Comparison of ENCODE assay signal across 13 cellular contexts in genomic region chr1:46675549-46676314, GRCh38. TPM values are rescaled to one million over a fixed set of nuclear protein-coding genes. Genes with fewer than 3 reads are reported as not detected.
A peak's percentile ranks its signal among the peaks of the same experiment; 100 is the strongest.
DNase-seq lines count a peak whose midpoint lies in the region; ATAC-seq, FAIRE-seq and TF ChIP-seq lines count a peak whose summit lies in the region.
"Had no signal": no experiment of that assay in that cellular context is flagged by ENCODE, and none has a peak within 500 bp of the region (broad histone marks: within the 10 kb centered on the region; RNA-seq: fewer than 3 reads in every experiment).

No MANE protein-coding gene starts in this region.

- DNase-seq in CD4-positive, CD25-positive, alpha-beta regulatory T cell, result peak in 2 of 3 donors; percentile 14 to 76
- DNase-seq in GM19238 (ENCODE audit: insufficient read length, low spot score), result peak; percentile 26
- DNase-seq in astrocyte (ENCODE audit: low read depth), result no peak
- DNase-seq in 8988T, result no peak
- no peak for DNase-seq in NCI-H1105 (lab: John Stamatoyannopoulos, UW)
- no peak for DNase-seq in MV-4-11 (lab: John Stamatoyannopoulos, UW)
- DNase-seq in DMS153 treated with DMSO at 0.1 percent for 48 hours (lab: John Stamatoyannopoulos, UW; ENCODE audit: unreplicated experiment), result no peak
- DNase-seq: aorta, NCI-H1694 treated with DMSO at 0.1 percent for 48 hours had no signal

- peak overlapping the region; percentile 91 to 95 (median 92) for H3K27ac Mint-ChIP-seq in CD4-positive, CD25-positive, alpha-beta regulatory T cell
- peak overlapping the region; percentile 58 for H3K27ac Mint-ChIP-seq in astrocyte (ENCODE audit: unreplicated experiment)

- H3K27me3 Mint-ChIP-seq in CD4-positive, CD25-positive, alpha-beta regulatory T cell, result no peaks in the 10 kb centered on the region
- H3K27me3 Mint-ChIP-seq in astrocyte (ENCODE audit: low read depth, unreplicated experiment), result no peaks in the 10 kb centered on the region

- H3K4me3 Mint-ChIP-seq in CD4-positive, CD25-positive, alpha-beta regulatory T cell, result peak overlapping the region; percentile 2 to 62 (median 44)
- H3K4me3 Mint-ChIP-seq in astrocyte (ENCODE audit: unreplicated experiment), result no peak overlapping the region

- ATAC-seq in CD4-positive, CD25-positive, alpha-beta regulatory T cell (ENCODE audit: low read depth in 2 of 2), result peak; percentile 73 to 75
- ATAC-seq in HG03108 (IDR thresholded peaks at IDR 0.05; ENCODE audit: unreplicated experiment), result peak; percentile 64
- ATAC-seq: gastroesophageal sphincter had no signal

- H3K36me3 Mint-ChIP-seq in CD4-positive, CD25-positive, alpha-beta regulatory T cell, result peaks cover 31% of the 10 kb centered on the region
- H3K36me3 Mint-ChIP-seq in astrocyte (ENCODE audit: low read depth, unreplicated experiment), result peaks cover 18% of the 10 kb centered on the region

- H2AFZ ChIP-seq in astrocyte (ENCODE audit: low read depth, low read length), result no peak overlapping the region

- H3K4me1 Mint-ChIP-seq in CD4-positive, CD25-positive, alpha-beta regulatory T cell, result peaks cover 0 to 28% (median 24%) of the 10 kb centered on the region in 4 donors
- peaks cover 22% of the 10 kb centered on the region for H3K4me1 Mint-ChIP-seq in astrocyte (ENCODE audit: low read depth, unreplicated experiment)

- peak overlapping the region; percentile 75 for H3K4me3 ChIP-seq in CD4-positive, CD25-positive, alpha-beta regulatory T cell (ENCODE audit: low read depth, low read length)
- H3K4me3 ChIP-seq in astrocyte (ENCODE audit: insufficient read depth, low read depth, low read length), result no peak overlapping the region
- H3K4me3 ChIP-seq: BLaER1 treated with 17β-estradiol and CSF1 and Interleukin-3, amounts not matched to agents 10 nM and 100 nM; gastroesophageal sphincter had no signal

- no peaks in the 10 kb centered on the region for H3K9me3 Mint-ChIP-seq in CD4-positive, CD25-positive, alpha-beta regulatory T cell
- no peaks in the 10 kb centered on the region for H3K9me3 Mint-ChIP-seq in astrocyte (ENCODE audit: unreplicated experiment)

- no peak overlapping the region for H3K4me2 ChIP-seq in astrocyte (ENCODE audit: low read length)
- H3K4me2 ChIP-seq: BLaER1 treated with 17β-estradiol and CSF1 and Interleukin-3, amounts not matched to agents 10 nM and 100 nM had no signal

- TF ChIP-seq CTCF in astrocyte (IDR thresholded peaks at IDR 0.05; ENCODE audit: insufficient read depth, low read depth, low read length), result no peak

- H3K79me2 ChIP-seq in astrocyte (ENCODE audit: insufficient read depth, low read length), result no peaks in the 10 kb centered on the region

- H3K4me1 ChIP-seq in CD4-positive, CD25-positive, alpha-beta regulatory T cell (ENCODE audit: control insufficient read depth, insufficient read depth, low read length, poor library complexity, severe bottlenecking), result peaks cover 12% of the 10 kb centered on the region
- H3K4me1 ChIP-seq in astrocyte (ENCODE audit: insufficient read depth, low read length), result peaks cover 3% of the 10 kb centered on the region
- H3K4me1 ChIP-seq: BLaER1 treated with 17β-estradiol and CSF1 and Interleukin-3, amounts not matched to agents 10 nM and 100 nM; gastroesophageal sphincter had no signal

- H3K27ac ChIP-seq in CD4-positive, CD25-positive, alpha-beta regulatory T cell (ENCODE audit: insufficient read depth, low read length, poor library complexity, severe bottlenecking), result peak overlapping the region; percentile 78
- H3K27ac ChIP-seq in astrocyte (ENCODE audit: low read depth, low read length), result no peak overlapping the region
- H3K27ac ChIP-seq: BLaER1 treated with 17β-estradiol and CSF1 and Interleukin-3, amounts not matched to agents 10 nM and 100 nM; gastroesophageal sphincter had no signal

- no peak overlapping the region for H3K9ac ChIP-seq in astrocyte (ENCODE audit: low read length)
- H3K9ac ChIP-seq: BLaER1 treated with 17β-estradiol and CSF1 and Interleukin-3, amounts not matched to agents 10 nM and 100 nM had no signal

- H3K27me3 ChIP-seq in CD4-positive, CD25-positive, alpha-beta regulatory T cell (ENCODE audit: control insufficient read depth, insufficient read depth, low read length), result no peaks in the 10 kb centered on the region
- no peaks in the 10 kb centered on the region for H3K27me3 ChIP-seq in astrocyte (ENCODE audit: insufficient read depth, low read length)
- H3K27me3 ChIP-seq: BLaER1 treated with 17β-estradiol and CSF1 and Interleukin-3, amounts not matched to agents 10 nM and 100 nM; gastroesophageal sphincter had no signal

- no peaks in the 10 kb centered on the region for H3K9me3 ChIP-seq in CD4-positive, CD25-positive, alpha-beta regulatory T cell (ENCODE audit: control insufficient read depth in 2 of 2, low read length in 2 of 2)
- no peaks in the 10 kb centered on the region for H3K9me3 ChIP-seq in astrocyte (ENCODE audit: insufficient read depth, low read depth, low read length)
- H3K9me3 ChIP-seq: BLaER1 treated with 17β-estradiol and CSF1 and Interleukin-3, amounts not matched to agents 10 nM and 100 nM; gastroesophageal sphincter had no signal

- no peak for FAIRE-seq in astrocyte (lab: Jason Lieb, UNC)
- FAIRE-seq: H54 had no signal

- no peaks in the 10 kb centered on the region for H4K20me1 ChIP-seq in astrocyte (ENCODE audit: insufficient read depth, low read length)

- peaks cover 35% of the 10 kb centered on the region for H3K36me3 ChIP-seq in CD4-positive, CD25-positive, alpha-beta regulatory T cell (ENCODE audit: control insufficient read depth, insufficient read depth, low read length)
- peaks cover 6% of the 10 kb centered on the region for H3K36me3 ChIP-seq in astrocyte (ENCODE audit: insufficient read depth, low read length)

RNA-seq across cellular contexts. Expression of gene TEX38, which starts 4.1 kb away (rescaled TPM):
- total RNA-seq in CD4-positive, CD25-positive, alpha-beta regulatory T cell, result not detected
- not detected for polyA plus RNA-seq in CD4-positive, CD25-positive, alpha-beta regulatory T cell
- not detected in 2 replicates for total RNA-seq in astrocyte
- total RNA-seq: aorta had no signal
- polyA plus RNA-seq: aorta had no signal

RNA-seq across cellular contexts. Expression of gene ATPAF1, which starts 7.6 kb away (rescaled TPM):
- total RNA-seq in CD4-positive, CD25-positive, alpha-beta regulatory T cell, result 22.5 TPM
- polyA plus RNA-seq in CD4-positive, CD25-positive, alpha-beta regulatory T cell, result 10 to 100 TPM; 74.7 to 89.3 (median 80.8) TPM
- 19.3 and 20.2 TPM in 2 replicates for total RNA-seq in astrocyte

RNA-seq across cellular contexts. Expression of gene EFCAB14, which starts 43.2 kb away (rescaled TPM):
- total RNA-seq in CD4-positive, CD25-positive, alpha-beta regulatory T cell, result 83.3 TPM
- 10 to 100 TPM; 81.2 to 88.9 (median 85.3) TPM for polyA plus RNA-seq in CD4-positive, CD25-positive, alpha-beta regulatory T cell
- 47.3 and 50.7 TPM in 2 replicates for total RNA-seq in astrocyte

RNA-seq across cellular contexts. Expression of gene MOB3C, which starts 59.1 kb away (rescaled TPM):
- 13.6 TPM for total RNA-seq in CD4-positive, CD25-positive, alpha-beta regulatory T cell
- polyA plus RNA-seq in CD4-positive, CD25-positive, alpha-beta regulatory T cell, result 10 to 100 TPM in 2 of 4 donors, 1 to 10 TPM in 2; 6.4 to 16.0 (median 10.0) TPM
- total RNA-seq in astrocyte, result 4.8 and 5.5 TPM in 2 replicates

Comparison
In these comparisons a context has a peak if more than half of its experiments do, and no peak if none do; other contexts are left out.
1. DNase-seq: peak in CD4-positive, CD25-positive, alpha-beta regulatory T cell (2 of 3) and GM19238 (single experiment); none in astrocyte (single experiment), 8988T (single experiment), NCI-H1105 (single experiment), MV-4-11 (single experiment) and DMS153 treated with DMSO at 0.1 percent for 48 hours (single experiment).